In the genomic region with DNA sequence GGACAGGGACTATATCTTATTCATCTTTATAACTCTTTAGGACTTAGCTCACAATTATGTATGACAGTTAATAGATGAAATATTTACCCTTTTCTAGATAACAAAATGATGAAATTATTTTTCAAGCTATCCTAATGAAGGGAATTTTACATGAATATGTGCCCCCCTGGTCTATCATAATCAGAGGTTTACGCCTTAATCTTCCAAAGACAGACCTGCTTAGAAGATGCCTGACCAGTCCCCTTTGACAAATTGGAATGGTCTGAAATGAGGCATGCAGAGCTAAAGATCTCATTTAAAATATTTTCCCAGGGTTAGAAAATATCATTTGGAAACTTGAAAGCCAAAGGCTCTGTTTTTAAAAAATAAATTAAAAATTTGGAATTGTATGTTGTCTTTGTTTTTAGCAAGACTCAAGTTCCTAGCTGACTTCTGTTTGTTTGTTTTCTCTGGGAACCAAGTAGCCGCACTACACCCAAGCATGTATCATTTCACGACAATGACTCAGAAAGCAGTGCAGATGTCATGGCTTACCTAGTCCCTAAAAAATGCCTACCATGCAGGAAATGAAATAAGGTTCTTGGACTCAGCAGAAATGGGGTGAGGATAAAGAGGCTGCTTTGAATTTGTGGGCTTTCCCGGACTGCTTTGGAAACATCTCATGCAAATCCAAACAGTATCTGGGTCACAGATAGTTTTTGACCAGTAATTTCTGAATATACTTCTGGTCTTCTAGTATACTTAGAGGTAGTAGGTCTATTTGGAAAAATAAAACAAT, we compare ENCODE assay signal across 8 cellular contexts.
DNase-seq lines count a peak whose midpoint lies in the region; FAIRE-seq lines count a peak whose summit lies in the region.

No MANE protein-coding gene starts in this region.

- H3K4me1 ChIP-seq in skeletal muscle tissue (ENCODE audit: control insufficient read depth in 3 of 3, insufficient read depth in 3 of 3, low read length in 3 of 3) = peaks cover 0 to 4% (median 0%) of the 10 kb centered on the region in 3 donors

- FAIRE-seq in GM18507 (lab: Jason Lieb, UNC) = peak; percentile 82

- DNase-seq in GM18507 (ENCODE audit: extremely low spot score, insufficient read length, low read depth) = no peak
- peak; percentile 96 for DNase-seq in H4 (ENCODE audit: low spot score)
- DNase-seq in LoVo (ENCODE audit: low spot score) = peak; percentile 58
- DNase-seq in dermis blood vessel endothelial cell = peak; percentile 95
- no peak for DNase-seq in NK-92 (lab: John Stamatoyannopoulos, UW; ENCODE audit: unreplicated experiment)
- DNase-seq in SHP77 (lab: John Stamatoyannopoulos, UW) = no peak
- no peak for DNase-seq in nucleus accumbens (lab: John Stamatoyannopoulos, UW)

- no peaks in the 10 kb centered on the region for H3K9me3 ChIP-seq in skeletal muscle tissue (ENCODE audit: control insufficient read depth in 3 of 3, low read length in 3 of 3)

- no peak overlapping the region for H3K9ac ChIP-seq in skeletal muscle tissue (ENCODE audit: low read depth in 1 of 3, low read length in 3 of 3)

- no peak overlapping the region for H3K4me3 ChIP-seq in skeletal muscle tissue (ENCODE audit: low read length in 3 of 3)

- H3K27me3 ChIP-seq in skeletal muscle tissue (ENCODE audit: control insufficient read depth in 3 of 3, insufficient read depth in 3 of 3, low read length in 3 of 3) = no peaks in the 10 kb centered on the region

- peak overlapping the region; percentile 45 for H3K27ac ChIP-seq in skeletal muscle tissue (ENCODE audit: low read depth, low read length)

- H3K36me3 ChIP-seq in skeletal muscle tissue (ENCODE audit: control insufficient read depth in 3 of 3, insufficient read depth in 3 of 3, low read length in 3 of 3) = no peaks in the 10 kb centered on the region

Comparison
In these comparisons a context has a peak if more than half of its experiments do, and no peak if none do; other contexts are left out.
1. DNase-seq: peak in H4 (single experiment), LoVo (single experiment) and dermis blood vessel endothelial cell (single experiment); none in GM18507 (single experiment), NK-92 (single experiment), SHP77 (0 of 2) and nucleus accumbens (0 of 56).